8 cellular contexts compared by ENCODE assay signal in genomic region chrX:72305286-72306084, GRCh38. TPM values are rescaled to one million over a fixed set of nuclear protein-coding genes. Genes with fewer than 3 reads are reported as not detected.
DNase-seq lines count a peak whose midpoint lies in the region; ATAC-seq and TF ChIP-seq lines count a peak whose summit lies in the region.

CITED1 (minus strand) TSS chrX:72305914; CDS start chrX:72302869, 3,045 bp downstream.

- peak within 1 kb of the TSS in 1 of 3 donors; percentile 48 for H3K27ac Mint-ChIP-seq in CD4-positive, CD25-positive, alpha-beta regulatory T cell
- no peak within 1 kb of the TSS for H3K27ac Mint-ChIP-seq in activated naive CD8-positive, alpha-beta T cell treated with anti-CD3 and anti-CD28 coated beads for 36 hours

- H3K4me1 ChIP-seq in CD4-positive, CD25-positive, alpha-beta regulatory T cell (ENCODE audit: control insufficient read depth, insufficient read depth, low read length, poor library complexity, severe bottlenecking), result peaks cover 37% of the 10 kb centered on the region
- peaks cover 39% of the 10 kb centered on the region for H3K4me1 ChIP-seq in suprapubic skin

- H3K9me3 Mint-ChIP-seq in CD4-positive, CD25-positive, alpha-beta regulatory T cell, result peaks cover 0 to 4% (median 0%) of the 10 kb centered on the region in 7 donors
- H3K9me3 Mint-ChIP-seq in activated naive CD8-positive, alpha-beta T cell treated with anti-CD3 and anti-CD28 coated beads for 36 hours, result no peaks in the 10 kb centered on the region

- H3K27ac ChIP-seq in CD4-positive, CD25-positive, alpha-beta regulatory T cell (ENCODE audit: insufficient read depth, low read length, poor library complexity, severe bottlenecking), result no peak within 1 kb of the TSS
- H3K27ac ChIP-seq in suprapubic skin, result no peak within 1 kb of the TSS

- peaks cover 21% of the 10 kb centered on the region for H3K27me3 ChIP-seq in CD4-positive, CD25-positive, alpha-beta regulatory T cell (ENCODE audit: control insufficient read depth, insufficient read depth, low read length)
- H3K27me3 ChIP-seq in kidney epithelial cell (ENCODE audit: control insufficient read depth, insufficient read depth, low read length) (peaks cover 84% of the 10 kb centered on the region), suprapubic skin (peaks cover 26% of the 10 kb centered on the region)

- peak within 1 kb of the TSS; percentile 80 to 90 (median 86) for H3K4me3 Mint-ChIP-seq in CD4-positive, CD25-positive, alpha-beta regulatory T cell
- H3K4me3 Mint-ChIP-seq in activated naive CD8-positive, alpha-beta T cell treated with anti-CD3 and anti-CD28 coated beads for 36 hours, result peak within 1 kb of the TSS; percentile 73

- no peaks in the 10 kb centered on the region for H3K9me3 ChIP-seq in CD4-positive, CD25-positive, alpha-beta regulatory T cell (ENCODE audit: control insufficient read depth in 2 of 2, low read length in 2 of 2)
- H3K9me3 ChIP-seq in suprapubic skin, result no peaks in the 10 kb centered on the region

- peaks cover 4 to 40% (median 12%) of the 10 kb centered on the region in 4 donors for H3K4me1 Mint-ChIP-seq in CD4-positive, CD25-positive, alpha-beta regulatory T cell
- peaks cover 15% of the 10 kb centered on the region for H3K4me1 Mint-ChIP-seq in activated naive CD8-positive, alpha-beta T cell treated with anti-CD3 and anti-CD28 coated beads for 36 hours

- H3K4me3 ChIP-seq in CD4-positive, CD25-positive, alpha-beta regulatory T cell (ENCODE audit: low read depth, low read length), result no peak within 1 kb of the TSS
- H3K4me3 ChIP-seq in kidney epithelial cell (ENCODE audit: low read depth, low read length), result peak within 1 kb of the TSS; percentile 40
- peak within 1 kb of the TSS; percentile 61 for H3K4me3 ChIP-seq in suprapubic skin

- TF ChIP-seq CTCF in kidney epithelial cell (IDR thresholded peaks at IDR 0.05; ENCODE audit: insufficient read depth, low read length, poor library complexity, severe bottlenecking) (no peak), suprapubic skin (IDR thresholded peaks at IDR 0.05) (no peak)

- 9% methylated on average over 18 of the region's 68 CpGs for WGBS in suprapubic skin

- peaks cover 66% of the 10 kb centered on the region for H3K27me3 Mint-ChIP-seq in CD4-positive, CD25-positive, alpha-beta regulatory T cell
- H3K27me3 Mint-ChIP-seq in activated naive CD8-positive, alpha-beta T cell treated with anti-CD3 and anti-CD28 coated beads for 36 hours, result peaks cover 66% of the 10 kb centered on the region

- TF ChIP-seq EP300 in Ishikawa (IDR thresholded peaks at IDR 0.05; ENCODE audit: borderline replicate concordance) (no peak), suprapubic skin (IDR thresholded peaks at IDR 0.05) (no peak)

- TF ChIP-seq RAD21 in Ishikawa (IDR thresholded peaks at IDR 0.05; ENCODE audit: low read depth), result no peak

- no peaks in the 10 kb centered on the region for H3K36me3 Mint-ChIP-seq in CD4-positive, CD25-positive, alpha-beta regulatory T cell
- H3K36me3 Mint-ChIP-seq in activated naive CD8-positive, alpha-beta T cell treated with anti-CD3 and anti-CD28 coated beads for 36 hours, result no peaks in the 10 kb centered on the region

- peak in 1 of 3 donors; percentile 16 for DNase-seq in CD4-positive, CD25-positive, alpha-beta regulatory T cell
- DNase-seq in activated naive CD8-positive, alpha-beta T cell treated with anti-CD3 and anti-CD28 coated beads for 36 hours, result peak; percentile 7
- DNase-seq in kidney epithelial cell (ENCODE audit: low read depth) (no peak), suprapubic skin (ENCODE audit: low spot score in 2 of 2) (no peak), superior temporal gyrus (ENCODE audit: extremely low spot score) (no peak)

- no peak for TF ChIP-seq POLR2A in suprapubic skin (IDR thresholded peaks at IDR 0.05)

- no peaks in the 10 kb centered on the region for H3K36me3 ChIP-seq in CD4-positive, CD25-positive, alpha-beta regulatory T cell (ENCODE audit: control insufficient read depth, insufficient read depth, low read length)
- H3K36me3 ChIP-seq in kidney epithelial cell (ENCODE audit: control insufficient read depth, insufficient read depth, low read length) (no peaks in the 10 kb centered on the region), suprapubic skin (no peaks in the 10 kb centered on the region)

- peak in 1 of 2 donors; percentile 27 for ATAC-seq in CD4-positive, CD25-positive, alpha-beta regulatory T cell (ENCODE audit: low read depth in 2 of 2)
- no peak for ATAC-seq in HG02588 (IDR thresholded peaks at IDR 0.05; ENCODE audit: unreplicated experiment)
- no peak for ATAC-seq in HG03378 (IDR thresholded peaks at IDR 0.05; ENCODE audit: unreplicated experiment)

TF ChIP-seq in Ishikawa, 13 proteins besides CTCF, POLR2A, EP300 and RAD21:
- TF ChIP-seq NFIC (IDR thresholded peaks at IDR 0.05) (no peak), EGR1 (IDR thresholded peaks at IDR 0.05) (peak; percentile 65)
TF ChIP-seq in Ishikawa: peak in this region for 1.

RNA-seq across cellular contexts. Expression of gene CITED1, which starts in this region (rescaled TPM):
- total RNA-seq in CD4-positive, CD25-positive, alpha-beta regulatory T cell, result 1.4 TPM
- polyA plus RNA-seq in CD4-positive, CD25-positive, alpha-beta regulatory T cell, result not detected
- total RNA-seq in activated naive CD8-positive, alpha-beta T cell treated with anti-CD3 and anti-CD28 coated beads for 36 hours, result not detected
- total RNA-seq in kidney epithelial cell (not detected in 2 replicates), suprapubic skin (1 to 10 TPM in 1 of 4 donors, under 1 TPM in 1, not detected in 2; 0.76 to 3.0 TPM)

Comparison
In these comparisons a context has a peak if more than half of its experiments do, and no peak if none do; other contexts are left out.
1. Peak in DNase-seq in activated naive CD8-positive, alpha-beta T cell treated with anti-CD3 and anti-CD28 coated beads for 36 hours; RNA of the gene not detected or under 1 TPM.